ENCODE assay signal across 14 cellular contexts in genomic region chr2:36287363-36288275, GRCh38.
DNase-seq lines count a peak whose midpoint lies in the region; ATAC-seq, FAIRE-seq and TF ChIP-seq lines count a peak whose summit lies in the region.
"Had no signal": no experiment of that assay in that cellular context is flagged by ENCODE, and none has a peak within 500 bp of the region (broad histone marks: within the 10 kb centered on the region; RNA-seq: fewer than 3 reads in every experiment).

No MANE protein-coding gene starts in this region.

- H3K9me3 Mint-ChIP-seq in activated CD4-positive, alpha-beta T cell treated with anti-CD3 and anti-CD28 coated beads, Interleukin-2, amount 10 ng/mL, durations not matched to agents 7 days and 5 days, result peaks cover 10% of the 10 kb centered on the region
- peaks cover 6% of the 10 kb centered on the region for H3K9me3 Mint-ChIP-seq in astrocyte (ENCODE audit: unreplicated experiment)
- no peaks in the 10 kb centered on the region for H3K9me3 Mint-ChIP-seq in endothelial cell (ENCODE audit: unreplicated experiment)

- CTCF ChIA-PET in activated CD4-positive, alpha-beta T cell treated with anti-CD3 and anti-CD28 coated beads, Interleukin-2, amount 10 ng/mL, durations not matched to agents 7 days and 5 days (lab: Charles Lee), result interaction anchor here (0.7 kb wide), 1 partner anchor 28 kb away, joined by 3 read pairs; no protein-coding TSS in a partner anchor

- H3K79me2 ChIP-seq in astrocyte (ENCODE audit: insufficient read depth, low read length), result no peaks in the 10 kb centered on the region

- H3K9me3 ChIP-seq in astrocyte (ENCODE audit: insufficient read depth, low read depth, low read length), result no peaks in the 10 kb centered on the region
- H3K9me3 ChIP-seq: gastrocnemius medialis, neutrophil, vagina had no signal

- no peak overlapping the region for H3K4me2 ChIP-seq in astrocyte (ENCODE audit: low read length)

- no peak overlapping the region for H3K9ac ChIP-seq in astrocyte (ENCODE audit: low read length)

- no peak overlapping the region for H3K4me3 ChIP-seq in astrocyte (ENCODE audit: insufficient read depth, low read depth, low read length)
- H3K4me3 ChIP-seq: gastrocnemius medialis, vagina had no signal

- no peak overlapping the region for H3K4me3 Mint-ChIP-seq in activated CD4-positive, alpha-beta T cell treated with anti-CD3 and anti-CD28 coated beads, Interleukin-2, amount 10 ng/mL, durations not matched to agents 7 days and 5 days
- H3K4me3 Mint-ChIP-seq in astrocyte (ENCODE audit: unreplicated experiment) (no peak overlapping the region), endothelial cell (ENCODE audit: unreplicated experiment) (no peak overlapping the region)

- H3K27ac ChIP-seq in astrocyte (ENCODE audit: low read depth, low read length), result peak overlapping the region; percentile 25
- H3K27ac ChIP-seq: gastrocnemius medialis, neutrophil, vagina had no signal

- no peaks in the 10 kb centered on the region for H3K4me1 ChIP-seq in astrocyte (ENCODE audit: insufficient read depth, low read length)
- H3K4me1 ChIP-seq: gastrocnemius medialis, vagina had no signal

- peaks cover 1% of the 10 kb centered on the region for H3K27me3 Mint-ChIP-seq in activated CD4-positive, alpha-beta T cell treated with anti-CD3 and anti-CD28 coated beads, Interleukin-2, amount 10 ng/mL, durations not matched to agents 7 days and 5 days
- H3K27me3 Mint-ChIP-seq in astrocyte (ENCODE audit: low read depth, unreplicated experiment) (no peaks in the 10 kb centered on the region), endothelial cell (ENCODE audit: unreplicated experiment) (no peaks in the 10 kb centered on the region)

- FAIRE-seq in astrocyte (lab: Jason Lieb, UNC), result no peak

- H4K20me1 ChIP-seq in astrocyte (ENCODE audit: insufficient read depth, low read length), result no peaks in the 10 kb centered on the region

- ATAC-seq in HG02884 (IDR thresholded peaks at IDR 0.05; ENCODE audit: unreplicated experiment) (peak; percentile 51), GM21576 (IDR thresholded peaks at IDR 0.05; ENCODE audit: unreplicated experiment) (no peak)
- ATAC-seq: gastrocnemius medialis had no signal

- no peaks in the 10 kb centered on the region for H3K4me1 Mint-ChIP-seq in activated CD4-positive, alpha-beta T cell treated with anti-CD3 and anti-CD28 coated beads, Interleukin-2, amount 10 ng/mL, durations not matched to agents 7 days and 5 days
- H3K4me1 Mint-ChIP-seq in astrocyte (ENCODE audit: low read depth, unreplicated experiment) (peaks cover 8% of the 10 kb centered on the region), endothelial cell (ENCODE audit: unreplicated experiment) (peaks cover 14% of the 10 kb centered on the region)

- POLR2A ChIA-PET in activated CD4-positive, alpha-beta T cell treated with anti-CD3 and anti-CD28 coated beads, Interleukin-2, amount 10 ng/mL, durations not matched to agents 7 days and 5 days (lab: Charles Lee), result no interaction called here

- DNase-seq in activated CD4-positive, alpha-beta T cell treated with anti-CD3 and anti-CD28 coated beads for 48 hours, result peak; percentile 56
- no peak for DNase-seq in activated CD4-positive, alpha-beta T cell treated with anti-CD3 and anti-CD28 coated beads, Interleukin-2, amount 10 ng/mL, durations not matched to agents 7 days and 5 days
- peak; percentile 59 for DNase-seq in astrocyte (ENCODE audit: low read depth)
- peak; percentile 10 to 23 for DNase-seq in stimulated activated CD4-positive, alpha-beta T cell treated with anti-CD3 and anti-CD28 coated beads, Interleukin-2, amount 100 ng/mL, for 48 hours
- no peak for DNase-seq in CD1c-positive myeloid dendritic cell (ENCODE audit: extremely low spot score)
- no peak for DNase-seq in endothelial cell (ENCODE audit: low spot score)
- DNase-seq: central memory CD4-positive, alpha-beta T cell; gastrocnemius medialis; GF-D8; NCI-H510A treated with DMSO at 0.1 percent for 48 hours had no signal

- H3K36me3 ChIP-seq in astrocyte (ENCODE audit: insufficient read depth, low read length), result no peaks in the 10 kb centered on the region
- H3K36me3 ChIP-seq: gastrocnemius medialis, neutrophil, vagina had no signal

- H2AFZ ChIP-seq in astrocyte (ENCODE audit: low read depth, low read length), result no peak overlapping the region

- H3K27me3 ChIP-seq in astrocyte (ENCODE audit: insufficient read depth, low read length), result no peaks in the 10 kb centered on the region
- H3K27me3 ChIP-seq: gastrocnemius medialis, neutrophil, vagina had no signal

- no peaks in the 10 kb centered on the region for H3K36me3 Mint-ChIP-seq in activated CD4-positive, alpha-beta T cell treated with anti-CD3 and anti-CD28 coated beads, Interleukin-2, amount 10 ng/mL, durations not matched to agents 7 days and 5 days (ENCODE audit: low read depth)
- no peaks in the 10 kb centered on the region for H3K36me3 Mint-ChIP-seq in astrocyte (ENCODE audit: low read depth, unreplicated experiment)
- no peaks in the 10 kb centered on the region for H3K36me3 Mint-ChIP-seq in endothelial cell (ENCODE audit: low read depth, unreplicated experiment)

- TF ChIP-seq CTCF in astrocyte (IDR thresholded peaks at IDR 0.05; ENCODE audit: insufficient read depth, low read depth, low read length) (no peak), endothelial cell (IDR thresholded peaks at IDR 0.05; ENCODE audit: unreplicated experiment) (no peak)

- H3K27ac Mint-ChIP-seq in activated CD4-positive, alpha-beta T cell treated with anti-CD3 and anti-CD28 coated beads, Interleukin-2, amount 10 ng/mL, durations not matched to agents 7 days and 5 days, result no peak overlapping the region
- H3K27ac Mint-ChIP-seq in astrocyte (ENCODE audit: unreplicated experiment) (peak overlapping the region; percentile 48), endothelial cell (ENCODE audit: unreplicated experiment) (no peak overlapping the region)

Comparison
In these comparisons a context has a peak if more than half of its experiments do, and no peak if none do; other contexts are left out.
1. DNase-seq: peak in activated CD4-positive, alpha-beta T cell treated with anti-CD3 and anti-CD28 coated beads for 48 hours (single experiment), astrocyte (single experiment) and stimulated activated CD4-positive, alpha-beta T cell treated with anti-CD3 and anti-CD28 coated beads, Interleukin-2, amount 100 ng/mL, for 48 hours (2 of 2); none in activated CD4-positive, alpha-beta T cell treated with anti-CD3 and anti-CD28 coated beads, Interleukin-2, amount 10 ng/mL, durations not matched to agents 7 days and 5 days (single experiment), CD1c-positive myeloid dendritic cell (single experiment) and endothelial cell (single experiment).